Comparison of ENCODE assay signal across 13 cellular contexts in genomic region chr6:134007077-134007476, GRCh38.
A peak's percentile ranks its signal among the peaks of the same experiment; 100 is the strongest.
DNase-seq lines count a peak whose midpoint lies in the region; ATAC-seq and TF ChIP-seq lines count a peak whose summit lies in the region.
"Had no signal": no experiment of that assay in that cellular context is flagged by ENCODE, and none has a peak within 500 bp of the region (broad histone marks: within the 10 kb centered on the region; RNA-seq: fewer than 3 reads in every experiment).

No MANE protein-coding gene starts in this region.

- ATAC-seq in GM21367 (IDR thresholded peaks at IDR 0.05; ENCODE audit: unreplicated experiment) (no peak), HG02884 (IDR thresholded peaks at IDR 0.05; ENCODE audit: unreplicated experiment) (no peak)
- ATAC-seq: activated T-helper 17 cell treated with anti-CD3 and anti-CD28 coated beads, Interleukin-2, amount 50 U/mL, for 72 hours; effector memory CD8-positive, alpha-beta T cell had no signal

- peak; percentile 71 to 88 (median 77) for DNase-seq in NCI-H1417 (lab: John Stamatoyannopoulos, UW)
- peak; percentile 90 for DNase-seq in NCI-H774 (lab: John Stamatoyannopoulos, UW)
- peak; percentile 42 for DNase-seq in iPS-NIHi11 (ENCODE audit: low spot score)
- DNase-seq in SKM-1 treated with dmso at 0.1 percent for 144 hours (lab: John Stamatoyannopoulos, UW; ENCODE audit: unreplicated experiment), result no peak
- no peak for DNase-seq in hippocampal formation (lab: John Stamatoyannopoulos, UW)
- DNase-seq: activated CD4-positive, alpha-beta T cell treated with anti-CD3 and anti-CD28 coated beads, Interleukin-2, amount 50 U/mL, for 4 hours; effector memory CD8-positive, alpha-beta T cell; T-helper 9 cell; trophoblast cell had no signal

- H3K27ac ChIP-seq in 22Rv1, result peak overlapping the region; percentile 27

- no peak for TF ChIP-seq CTCF in 22Rv1 (IDR thresholded peaks at IDR 0.05)

Comparison
In these comparisons a context has a peak if more than half of its experiments do, and no peak if none do; other contexts are left out.
1. DNase-seq: peak in NCI-H1417 (3 of 3), NCI-H774 (single experiment) and iPS-NIHi11 (single experiment); none in SKM-1 treated with dmso at 0.1 percent for 144 hours (single experiment) and hippocampal formation (0 of 2).